ENCODE assay signal across 9 cellular contexts in the genomic region with DNA sequence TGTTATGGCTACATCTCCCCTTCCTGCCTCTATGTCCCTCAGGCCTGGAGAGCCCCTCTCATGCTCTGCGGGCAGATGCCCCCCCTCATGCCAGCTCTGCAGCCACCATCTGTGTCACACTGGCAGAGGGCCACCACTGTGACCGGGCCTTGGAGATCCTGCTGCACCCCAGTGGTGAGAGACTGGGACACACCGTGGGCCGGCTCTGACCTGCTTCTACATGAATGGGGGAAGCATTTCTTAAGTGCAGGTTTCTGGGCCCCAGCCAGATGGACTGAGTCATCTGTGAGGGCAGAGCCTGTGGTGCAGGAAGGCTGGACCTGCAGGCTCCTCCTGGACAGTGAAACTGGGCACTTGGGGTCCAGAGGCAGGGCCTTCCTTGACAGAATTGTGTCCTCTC. TPM values are rescaled to one million over a fixed set of nuclear protein-coding genes. Genes with fewer than 3 reads are reported as not detected.
A peak's percentile ranks its signal among the peaks of the same experiment; 100 is the strongest.
DNase-seq lines count a peak whose midpoint lies in the region; ATAC-seq and TF ChIP-seq lines count a peak whose summit lies in the region.
"Had no signal": no experiment of that assay in that cellular context is flagged by ENCODE, and none has a peak within 500 bp of the region (broad histone marks: within the 10 kb centered on the region; RNA-seq: fewer than 3 reads in every experiment).

No MANE protein-coding gene starts in this region.

- peaks cover 6% of the 10 kb centered on the region for H3K4me1 Mint-ChIP-seq in activated CD8-positive, alpha-beta T cell treated with anti-CD3 and anti-CD28 coated beads for 36 hours (ENCODE audit: low read depth)

- no peak for TF ChIP-seq CTCF in activated CD8-positive, alpha-beta T cell treated with anti-CD3 and anti-CD28 coated beads for 36 hours (IDR thresholded peaks at IDR 0.05)

- H3K36me3 Mint-ChIP-seq in activated CD8-positive, alpha-beta T cell treated with anti-CD3 and anti-CD28 coated beads for 36 hours (ENCODE audit: low read depth) = no peaks in the 10 kb centered on the region

- H3K4me3 ChIP-seq in adipocyte (ENCODE audit: low read length) = no peak overlapping the region
- H3K4me3 ChIP-seq: esophagus squamous epithelium had no signal

- no peak overlapping the region for H3K4me3 Mint-ChIP-seq in activated CD8-positive, alpha-beta T cell treated with anti-CD3 and anti-CD28 coated beads for 36 hours

- no peaks in the 10 kb centered on the region for H3K9me3 Mint-ChIP-seq in activated CD8-positive, alpha-beta T cell treated with anti-CD3 and anti-CD28 coated beads for 36 hours

- H3K27ac Mint-ChIP-seq in activated CD8-positive, alpha-beta T cell treated with anti-CD3 and anti-CD28 coated beads for 36 hours = no peak overlapping the region

- H3K4me1 ChIP-seq in adipocyte (ENCODE audit: control insufficient read depth, insufficient read depth, low read length) = peaks cover 4% of the 10 kb centered on the region

- CTCF ChIA-PET in activated CD8-positive, alpha-beta T cell treated with anti-CD3 and anti-CD28 coated beads for 36 hours (lab: Charles Lee) = no interaction called here

- no peaks in the 10 kb centered on the region for H3K9me3 ChIP-seq in adipocyte (ENCODE audit: control insufficient read depth, low read length)
- H3K9me3 ChIP-seq: esophagus squamous epithelium had no signal

- POLR2A ChIA-PET in activated CD8-positive, alpha-beta T cell treated with anti-CD3 and anti-CD28 coated beads for 36 hours (lab: Charles Lee) = no interaction called here

- H3K36me3 ChIP-seq in adipocyte (ENCODE audit: control insufficient read depth, insufficient read depth, low read length, severe bottlenecking) = no peaks in the 10 kb centered on the region
- H3K36me3 ChIP-seq: esophagus squamous epithelium had no signal

- peaks cover 22% of the 10 kb centered on the region for H3K27me3 Mint-ChIP-seq in activated CD8-positive, alpha-beta T cell treated with anti-CD3 and anti-CD28 coated beads for 36 hours

- H3K9ac ChIP-seq in adipocyte (ENCODE audit: low read length) = no peak overlapping the region

- intact Hi-C loops in activated CD8-positive, alpha-beta T cell treated with anti-CD3 and anti-CD28 coated beads for 36 hours (cut with micrococcal nuclease) = no loop called here

- no peak for ATAC-seq in activated CD8-positive, alpha-beta T cell treated with anti-CD3 and anti-CD28 coated beads for 36 hours
- ATAC-seq in HG03354 (IDR thresholded peaks at IDR 0.05; ENCODE audit: poor library complexity, severe bottlenecking, unreplicated experiment) = no peak

- DNase-seq in AG08396 (ENCODE audit: low spot score) (peak; percentile 87), HK-2 (ENCODE audit: unreplicated experiment) (peak; percentile 89), adipocyte (ENCODE audit: low read depth) (peak; percentile 56), iPS-NIHi11 (ENCODE audit: low spot score) (peak; percentile 61), KG1 (lab: John Stamatoyannopoulos, UW) (no peak), NCI-H82 (lab: John Stamatoyannopoulos, UW) (no peak)
- DNase-seq in activated CD8-positive, alpha-beta T cell treated with anti-CD3 and anti-CD28 coated beads for 36 hours = no peak
- DNase-seq: esophagus squamous epithelium had no signal

- H3K27me3 ChIP-seq in adipocyte (replicated peaks; ENCODE audit: control insufficient read depth, insufficient read depth, low read length) = peaks cover 55% of the 10 kb centered on the region

RNA-seq across cellular contexts. Expression of a gene that starts 4.8 kb away (rescaled TPM):
- total RNA-seq in activated CD8-positive, alpha-beta T cell treated with anti-CD3 and anti-CD28 coated beads for 36 hours = not detected

RNA-seq across cellular contexts. Expression of a gene that starts 14.5 kb away (rescaled TPM):
- total RNA-seq in activated CD8-positive, alpha-beta T cell treated with anti-CD3 and anti-CD28 coated beads for 36 hours = 10 to 100 TPM; 40.0 to 44.5 TPM

RNA-seq across cellular contexts. Expression of a gene that starts 15.2 kb away (rescaled TPM):
- total RNA-seq in activated CD8-positive, alpha-beta T cell treated with anti-CD3 and anti-CD28 coated beads for 36 hours = 1 to 10 TPM; 7.8 to 8.7 TPM

RNA-seq across cellular contexts. Expression of a gene that starts 27.1 kb away (rescaled TPM):
- total RNA-seq in activated CD8-positive, alpha-beta T cell treated with anti-CD3 and anti-CD28 coated beads for 36 hours = under 1 TPM; 0.18 to 0.22 TPM
- total RNA-seq: esophagus squamous epithelium had no signal

RNA-seq across cellular contexts. Expression of a gene that starts 41.6 kb away (rescaled TPM):
- total RNA-seq in activated CD8-positive, alpha-beta T cell treated with anti-CD3 and anti-CD28 coated beads for 36 hours = not detected
- total RNA-seq: esophagus squamous epithelium had no signal

Comparison
In these comparisons a context has a peak if more than half of its experiments do, and no peak if none do; other contexts are left out.
1. DNase-seq: peak in AG08396 (single experiment), HK-2 (single experiment), adipocyte (single experiment) and iPS-NIHi11 (single experiment); none in KG1 (single experiment), activated CD8-positive, alpha-beta T cell treated with anti-CD3 and anti-CD28 coated beads for 36 hours (single experiment) and NCI-H82 (single experiment).